In genomic region chr11:19394525-19395016, GRCh38 we compare ENCODE assay signal across 11 cellular contexts.
DNase-seq lines count a peak whose midpoint lies in the region; ATAC-seq, FAIRE-seq and TF ChIP-seq lines count a peak whose summit lies in the region.
"Had no signal": no experiment of that assay in that cellular context is flagged by ENCODE, and none has a peak within 500 bp of the region (broad histone marks: within the 10 kb centered on the region; RNA-seq: fewer than 3 reads in every experiment).

No MANE protein-coding gene starts in this region.

- no peak overlapping the region for H2AFZ ChIP-seq in H1 (ENCODE audit: low read length)
- H2AFZ ChIP-seq in SK-N-SH (ENCODE audit: low read depth): no peak overlapping the region

- no peaks in the 10 kb centered on the region for H3K36me3 Mint-ChIP-seq in activated CD4-positive, alpha-beta T cell treated with anti-CD3 and anti-CD28 coated beads, Interleukin-2, amount 10 ng/mL, durations not matched to agents 24 days and 14 days (ENCODE audit: low read depth)
- H3K36me3 Mint-ChIP-seq in activated CD4-positive, alpha-beta T cell treated with anti-CD3 and anti-CD28 coated beads, Interleukin-2, amount 10 ng/mL, durations not matched to agents 7 days and 5 days (ENCODE audit: low read depth): no peaks in the 10 kb centered on the region

- no peak overlapping the region for H3K23ac ChIP-seq in H1 (ENCODE audit: insufficient read length)

- H3K23me2 ChIP-seq in H1 (ENCODE audit: low read depth, low read length): no peaks in the 10 kb centered on the region

- H3K27me3 ChIP-seq in H1 (replicated peaks in 1 of 4; ENCODE audit: control insufficient read depth in 3 of 4, extremely low read depth in 1 of 4, insufficient read depth in 3 of 4, low read length in 3 of 4) (no peaks in the 10 kb centered on the region; a peak in 1 of 7 replicates), H7 (ENCODE audit: control insufficient read depth, insufficient read depth, low read length) (no peaks in the 10 kb centered on the region), left ventricle myocardium inferior (ENCODE audit: low read depth) (no peaks in the 10 kb centered on the region), SK-N-SH (ENCODE audit: insufficient read depth) (peaks cover 16% of the 10 kb centered on the region; the same call in 1 of the 2 replicates)
- H3K27me3 ChIP-seq: transverse colon had no signal

- no peak for TF ChIP-seq POLR2A in H1 (IDR thresholded peaks at IDR 0.05; ENCODE audit: control extremely low read depth in 1 of 2, low read depth in 2 of 2, low read length in 2 of 2)

- H4K20me1 ChIP-seq in H1 (replicated peaks in 1 of 2; ENCODE audit: control insufficient read depth in 1 of 2, insufficient read depth in 2 of 2, low read length in 2 of 2) (no peaks in the 10 kb centered on the region), SK-N-SH (ENCODE audit: insufficient read depth) (no peaks in the 10 kb centered on the region)

- TF ChIP-seq RAD21 in H1 (IDR thresholded peaks at IDR 0.05 in 1 of 2, conservative IDR thresholded peaks at IDR 0.05 in 1 of 2; ENCODE audit: low read depth in 2 of 2, low read length in 2 of 2): no peak
- TF ChIP-seq RAD21 in SK-N-SH (IDR thresholded peaks at IDR 0.05; ENCODE audit: low read length): no peak

- 88% methylated on average over 5 of the region's 5 CpGs; no CpG with 5 or more reads in 1 of the 2 experiments for WGBS in H1 (ENCODE audit: extremely low coverage in 1 of 2, insufficient coverage in 1 of 2, insufficient read length in 1 of 2, insufficient replicate concordance in 2 of 2, low coverage in 1 of 2, low lambda C conversion rate in 2 of 2, missing lambda C conversion rate in 1 of 2), 2 experiments
- 63% methylated on average over 5 of the region's 5 CpGs for WGBS in SK-N-SH (ENCODE audit: low lambda C conversion rate)

- H3F3A ChIP-seq in SK-N-SH (replicated peaks; ENCODE audit: insufficient read depth): no peaks in the 10 kb centered on the region

- no peaks in the 10 kb centered on the region for H3K9me2 ChIP-seq in SK-N-SH

- H2BK120ac ChIP-seq in H1 (replicated peaks; ENCODE audit: low read depth, low read length): no peak overlapping the region

- H2BK15ac ChIP-seq in H1 (ENCODE audit: low read length): no peak overlapping the region

- H3K9ac ChIP-seq in H1 (replicated peaks in 1 of 4; ENCODE audit: extremely low read depth in 1 of 4, low read depth in 3 of 4, low read length in 3 of 4) (no peak overlapping the region), SK-N-SH (no peak overlapping the region)

- peak overlapping the region; percentile 50; the same call in 1 of the 2 replicates for H2BK5ac ChIP-seq in H1 (ENCODE audit: low read depth, low read length)

- no peak overlapping the region for H3K18ac ChIP-seq in H1 (ENCODE audit: extremely low read depth, low read length)

- H3K79me2 ChIP-seq in H1 (ENCODE audit: control insufficient read depth in 1 of 2, insufficient read depth in 2 of 2, low read length in 2 of 2): no peaks in the 10 kb centered on the region
- no peaks in the 10 kb centered on the region for H3K79me2 ChIP-seq in SK-N-SH (ENCODE audit: insufficient read depth)

- ATAC-seq in GM21447 (IDR thresholded peaks at IDR 0.05; ENCODE audit: unreplicated experiment) (peak; percentile 85), HG03095 (IDR thresholded peaks at IDR 0.05; ENCODE audit: unreplicated experiment) (peak; percentile 78)

- TF ChIP-seq CTCF in H1 (IDR thresholded peaks at IDR 0.05; ENCODE audit: control extremely low read depth in 1 of 3, insufficient read depth in 1 of 3, low read depth in 1 of 3, low read length in 3 of 3) (no peak), left ventricle myocardium inferior (IDR thresholded peaks at IDR 0.05; ENCODE audit: borderline replicate concordance) (no peak), SK-N-SH (IDR thresholded peaks at IDR 0.05) (no peak)

- peak; percentile 65 for DNase-seq in activated CD4-positive, alpha-beta T cell treated with anti-CD3 and anti-CD28 coated beads, Interleukin-2, amount 10 ng/mL, durations not matched to agents 24 days and 14 days
- no peak for DNase-seq in activated CD4-positive, alpha-beta T cell treated with anti-CD3 and anti-CD28 coated beads, Interleukin-2, amount 10 ng/mL, durations not matched to agents 7 days and 5 days
- no peak for DNase-seq in H1 (ENCODE audit: low read depth in 1 of 2, low spot score in 2 of 2)
- DNase-seq in H7: no peak
- DNase-seq in left ventricle myocardium inferior: no peak
- no peak for DNase-seq in SK-N-SH
- DNase-seq: 8988T; stimulated activated CD4-positive, alpha-beta T cell treated with anti-CD3 and anti-CD28 coated beads, Interleukin-4, amount 100 ng/mL, for 4 hours; transverse colon had no signal

- H3K27me3 Mint-ChIP-seq in activated CD4-positive, alpha-beta T cell treated with anti-CD3 and anti-CD28 coated beads, Interleukin-2, amount 10 ng/mL, durations not matched to agents 24 days and 14 days: peaks cover 5% of the 10 kb centered on the region
- peaks cover 10% of the 10 kb centered on the region for H3K27me3 Mint-ChIP-seq in activated CD4-positive, alpha-beta T cell treated with anti-CD3 and anti-CD28 coated beads, Interleukin-2, amount 10 ng/mL, durations not matched to agents 7 days and 5 days

- H4K91ac ChIP-seq in H1 (replicated peaks; ENCODE audit: insufficient read length, low read length): no peak overlapping the region

- peak overlapping the region; percentile 17; the same call in 1 of the 2 replicates for H2AK5ac ChIP-seq in H1 (ENCODE audit: low read depth, low read length)

- H3K4me3 ChIP-seq in H1 (ENCODE audit: extremely low read depth in 1 of 4, insufficient read depth in 2 of 4, low read depth in 3 of 4, low read length in 4 of 4) (no peak overlapping the region), H7 (ENCODE audit: insufficient read depth, low read depth, low read length) (no peak overlapping the region), left ventricle myocardium inferior (no peak overlapping the region), SK-N-SH (ENCODE audit: low read depth in 2 of 2, low read length in 1 of 2) (no peak overlapping the region)
- H3K4me3 ChIP-seq: transverse colon had no signal

- H2BK12ac ChIP-seq in H1 (ENCODE audit: low read depth, low read length): peak overlapping the region; percentile 64

- no peaks in the 10 kb centered on the region for H3K9me3 ChIP-seq in H1 (ENCODE audit: insufficient read depth in 2 of 2, low read depth in 1 of 2, low read length in 1 of 2)
- H3K9me3 ChIP-seq in left ventricle myocardium inferior (replicated peaks): peaks cover 3% of the 10 kb centered on the region
- H3K9me3 ChIP-seq in SK-N-SH: no peaks in the 10 kb centered on the region
- H3K9me3 ChIP-seq: transverse colon had no signal

- intact Hi-C loops in activated CD4-positive, alpha-beta T cell treated with anti-CD3 and anti-CD28 coated beads, Interleukin-2, amount 10 ng/mL, durations not matched to agents 24 days and 14 days (cut with micrococcal nuclease): no loop called here
- intact Hi-C loops in left ventricle myocardium inferior (cut with micrococcal nuclease): no loop called here

- peaks cover 1 to 8% (median 5%) of the 10 kb centered on the region in 4 experiments; a peak in 4 of 7 replicates for H3K4me1 ChIP-seq in H1 (replicated peaks in 1 of 4; ENCODE audit: control insufficient read depth in 3 of 4, insufficient read depth in 4 of 4, low read length in 3 of 4)
- no peaks in the 10 kb centered on the region for H3K4me1 ChIP-seq in left ventricle myocardium inferior
- no peaks in the 10 kb centered on the region for H3K4me1 ChIP-seq in SK-N-SH (ENCODE audit: control insufficient read depth in 1 of 2, insufficient read depth in 2 of 2, low read depth in 1 of 2, low read length in 1 of 2)
- H3K4me1 ChIP-seq: transverse colon had no signal

- no peak for TF ChIP-seq EP300 in H1 (IDR thresholded peaks at IDR 0.05; ENCODE audit: borderline replicate concordance in 1 of 2, low read depth in 2 of 2, low read length in 2 of 2)
- TF ChIP-seq EP300 in SK-N-SH (IDR thresholded peaks at IDR 0.05; ENCODE audit: borderline replicate concordance in 1 of 2, low read depth in 1 of 2, low read length in 1 of 2): no peak

- H3K27ac Mint-ChIP-seq in activated CD4-positive, alpha-beta T cell treated with anti-CD3 and anti-CD28 coated beads, Interleukin-2, amount 10 ng/mL, durations not matched to agents 24 days and 14 days: peak overlapping the region; percentile 3
- no peak overlapping the region for H3K27ac Mint-ChIP-seq in activated CD4-positive, alpha-beta T cell treated with anti-CD3 and anti-CD28 coated beads, Interleukin-2, amount 10 ng/mL, durations not matched to agents 7 days and 5 days

- CTCF ChIA-PET in activated CD4-positive, alpha-beta T cell treated with anti-CD3 and anti-CD28 coated beads, Interleukin-2, amount 10 ng/mL, durations not matched to agents 7 days and 5 days (lab: Charles Lee): no interaction called here
- CTCF ChIA-PET in H1 (lab: Charles Lee; ENCODE audit: partially characterized antibody): interaction anchor here (1.0 to 1.9 kb wide), 2 partner anchors 10 to 59 kb away, joined by 4 read pairs; no protein-coding TSS in a partner anchor
- CTCF ChIA-PET in SK-N-SH (lab: Yijun Ruan, JAX): interaction anchor here (1.7 kb wide), 1 partner anchor 12 kb away, joined by 6 read pairs; no protein-coding TSS in a partner anchor

- H3K4me1 Mint-ChIP-seq in activated CD4-positive, alpha-beta T cell treated with anti-CD3 and anti-CD28 coated beads, Interleukin-2, amount 10 ng/mL, durations not matched to agents 24 days and 14 days: peaks cover 6% of the 10 kb centered on the region
- peaks cover 4% of the 10 kb centered on the region for H3K4me1 Mint-ChIP-seq in activated CD4-positive, alpha-beta T cell treated with anti-CD3 and anti-CD28 coated beads, Interleukin-2, amount 10 ng/mL, durations not matched to agents 7 days and 5 days

- no peak overlapping the region for H3K4me3 Mint-ChIP-seq in activated CD4-positive, alpha-beta T cell treated with anti-CD3 and anti-CD28 coated beads, Interleukin-2, amount 10 ng/mL, durations not matched to agents 24 days and 14 days
- no peak overlapping the region for H3K4me3 Mint-ChIP-seq in activated CD4-positive, alpha-beta T cell treated with anti-CD3 and anti-CD28 coated beads, Interleukin-2, amount 10 ng/mL, durations not matched to agents 7 days and 5 days

- H3K36me3 ChIP-seq in H1 (ENCODE audit: control insufficient read depth in 2 of 4, insufficient read depth in 4 of 4, low read length in 3 of 4) (no peaks in the 10 kb centered on the region), H7 (replicated peaks; ENCODE audit: control insufficient read depth, insufficient read depth, low read length) (no peaks in the 10 kb centered on the region), left ventricle myocardium inferior (no peaks in the 10 kb centered on the region), SK-N-SH (replicated peaks in 1 of 2; ENCODE audit: control insufficient read depth in 1 of 2, insufficient read depth in 2 of 2, low read length in 1 of 2) (no peaks in the 10 kb centered on the region)
- H3K36me3 ChIP-seq: transverse colon had no signal

- POLR2A ChIA-PET in activated CD4-positive, alpha-beta T cell treated with anti-CD3 and anti-CD28 coated beads, Interleukin-2, amount 10 ng/mL, durations not matched to agents 7 days and 5 days (lab: Charles Lee): interaction anchor here (0.6 kb wide), 1 partner anchor 71 kb away, joined by 3 read pairs; no protein-coding TSS in a partner anchor
- POLR2A ChIA-PET in H1 (lab: Charles Lee; ENCODE audit: partially characterized antibody): no interaction called here
- POLR2A ChIA-PET in SK-N-SH (lab: Yijun Ruan, JAX): no interaction called here

- H4K8ac ChIP-seq in H1 (ENCODE audit: extremely low read depth, insufficient read depth, low read length): no peak overlapping the region

- H3K56ac ChIP-seq in H1 (replicated peaks; ENCODE audit: insufficient read length, low read depth, low read length): no peak overlapping the region

- H3K4ac ChIP-seq in H1 (replicated peaks; ENCODE audit: insufficient read length, low read depth, low read length): no peak overlapping the region

- no peak overlapping the region for H4K5ac ChIP-seq in H1 (ENCODE audit: insufficient read length, low read depth, low read length)

- no peaks in the 10 kb centered on the region for H3K9me3 Mint-ChIP-seq in activated CD4-positive, alpha-beta T cell treated with anti-CD3 and anti-CD28 coated beads, Interleukin-2, amount 10 ng/mL, durations not matched to agents 24 days and 14 days
- peaks cover 2% of the 10 kb centered on the region for H3K9me3 Mint-ChIP-seq in activated CD4-positive, alpha-beta T cell treated with anti-CD3 and anti-CD28 coated beads, Interleukin-2, amount 10 ng/mL, durations not matched to agents 7 days and 5 days

- no peak overlapping the region for H3K14ac ChIP-seq in H1 (ENCODE audit: insufficient read length)

- no peak overlapping the region for H3K4me2 ChIP-seq in H1 (ENCODE audit: insufficient read depth in 1 of 2, low read depth in 2 of 2, low read length in 2 of 2)
- no peak overlapping the region for H3K4me2 ChIP-seq in SK-N-SH

- FAIRE-seq in H1 (lab: Jason Lieb, UNC): no peak

- H3K79me1 ChIP-seq in H1 (ENCODE audit: low read depth, low read length): no peaks in the 10 kb centered on the region

- H2BK20ac ChIP-seq in H1 (ENCODE audit: low read length): 0 out of 2 replicates have a peak overlapping the region, but pooled peaks have one; percentile 11

- H3K27ac ChIP-seq in H1 (ENCODE audit: low read depth, low read length) (no peak overlapping the region), left ventricle myocardium inferior (replicated peaks) (no peak overlapping the region), SK-N-SH (ENCODE audit: low read depth in 2 of 2, low read length in 1 of 2) (no peak overlapping the region)
- H3K27ac ChIP-seq: transverse colon had no signal
